ENCODE assay signal across 8 cellular contexts in the genomic region with DNA sequence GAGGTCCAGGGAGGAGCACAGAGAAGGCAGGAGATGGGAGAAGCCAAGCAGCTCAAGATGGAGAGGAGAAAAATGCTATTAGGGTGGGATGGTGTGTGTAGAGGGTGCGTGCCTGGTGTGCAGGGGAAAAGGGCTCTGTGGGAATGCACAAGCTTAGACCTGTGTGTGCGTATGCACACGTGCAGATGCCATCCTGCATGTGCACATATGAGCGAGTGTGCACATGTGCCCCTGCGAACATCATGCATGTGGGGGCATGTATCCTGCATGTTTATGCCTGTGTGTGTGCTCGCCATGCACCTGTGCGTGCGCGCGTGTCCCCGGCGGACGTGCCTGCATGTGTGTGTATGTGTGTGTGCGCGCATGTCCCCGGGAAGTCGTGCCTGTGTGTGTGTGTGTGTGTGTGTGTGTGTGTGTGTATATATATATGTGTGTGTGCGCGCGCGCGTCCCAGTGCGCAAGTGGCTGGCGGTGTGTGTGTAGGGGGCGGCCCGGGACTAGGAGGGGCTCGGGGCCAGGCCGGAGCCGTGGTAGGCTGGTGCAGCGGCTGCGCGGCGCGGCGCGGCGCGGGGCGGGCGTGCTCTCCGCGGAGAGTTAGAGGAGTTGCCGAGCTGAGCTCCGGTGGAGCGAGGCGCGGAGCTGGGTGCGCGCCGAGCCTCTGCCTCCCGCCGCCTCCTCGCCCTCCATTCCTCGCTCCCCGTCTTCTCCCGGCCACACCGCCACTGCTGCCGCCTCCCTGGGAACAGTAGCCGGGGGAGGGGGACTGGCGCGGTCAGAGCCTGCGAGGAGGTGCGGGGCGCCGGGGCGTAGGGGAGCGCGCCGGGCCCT. TPM values are rescaled to one million over a fixed set of nuclear protein-coding genes. Genes with fewer than 3 reads are reported as not detected.
DNase-seq lines count a peak whose midpoint lies in the region; ATAC-seq and TF ChIP-seq lines count a peak whose summit lies in the region.
"Had no signal": no experiment of that assay in that cellular context is flagged by ENCODE, and none has a peak within 500 bp of the region (broad histone marks: within the 10 kb centered on the region; RNA-seq: fewer than 3 reads in every experiment).

A gene (plus strand): TSS at position 601 of the 828 bp plus-strand sequence. CDS start 38,986 bp downstream, outside the sequence.

- no peak for TF ChIP-seq EP300 in sigmoid colon (IDR thresholded peaks at IDR 0.05)

- H3K4me1 Mint-ChIP-seq in activated naive CD8-positive, alpha-beta T cell treated with anti-CD3 and anti-CD28 coated beads, Interleukin-2, amount 50 U/mL, for 24 hours: peaks cover 6% of the 10 kb centered on the region

- no peak for TF ChIP-seq POLR2A in sigmoid colon (IDR thresholded peaks at IDR 0.05)

- peak; percentile 17 for ATAC-seq in activated naive CD8-positive, alpha-beta T cell treated with anti-CD3 and anti-CD28 coated beads, Interleukin-2, amount 50 U/mL, for 24 hours
- ATAC-seq in sciatic nerve (no peak), GM21786 (IDR thresholded peaks at IDR 0.05; ENCODE audit: unreplicated experiment) (no peak)

- peaks cover 0 to 32% (median 29%) of the 10 kb centered on the region in 4 donors for H3K4me1 ChIP-seq in sigmoid colon

- peaks cover 38% of the 10 kb centered on the region for H3K27me3 ChIP-seq in H7 (ENCODE audit: control insufficient read depth, insufficient read depth, low read length)
- H3K27me3 ChIP-seq in sigmoid colon: peaks cover 0 to 48% (median 34%) of the 10 kb centered on the region in 3 donors

- no peaks in the 10 kb centered on the region for H3K9me3 Mint-ChIP-seq in activated naive CD8-positive, alpha-beta T cell treated with anti-CD3 and anti-CD28 coated beads, Interleukin-2, amount 50 U/mL, for 24 hours

- no peak within 1 kb of the TSS for H3K4me3 Mint-ChIP-seq in activated naive CD8-positive, alpha-beta T cell treated with anti-CD3 and anti-CD28 coated beads, Interleukin-2, amount 50 U/mL, for 24 hours

- H3K36me3 ChIP-seq in H7 (replicated peaks; ENCODE audit: control insufficient read depth, insufficient read depth, low read length) (no peaks in the 10 kb centered on the region), sigmoid colon (no peaks in the 10 kb centered on the region)
- H3K36me3 ChIP-seq: neutrophil had no signal

- H3K4me3 ChIP-seq in H7 (ENCODE audit: insufficient read depth, low read depth, low read length): peak within 1 kb of the TSS; percentile 65
- H3K4me3 ChIP-seq in iPS-11a (ENCODE audit: low read depth, low read length): peak within 1 kb of the TSS; percentile 51
- peak within 1 kb of the TSS; percentile 31 to 63 (median 54) for H3K4me3 ChIP-seq in sigmoid colon

- WGBS in sigmoid colon, 2 donors: 4 to 11% methylated on average over 69 of the region's 69 CpGs

- DNase-seq in H7: peak; percentile 95
- no peak for DNase-seq in activated naive CD8-positive, alpha-beta T cell treated with anti-CD3 and anti-CD28 coated beads, Interleukin-2, amount 50 U/mL, for 24 hours
- no peak for DNase-seq in sigmoid colon
- DNase-seq in NCI-H774 (lab: John Stamatoyannopoulos, UW): no peak
- no peak for DNase-seq in sciatic nerve (ENCODE audit: low spot score)

- TF ChIP-seq CTCF in sigmoid colon (IDR thresholded peaks at IDR 0.05): no peak

- no peaks in the 10 kb centered on the region for H3K36me3 Mint-ChIP-seq in activated naive CD8-positive, alpha-beta T cell treated with anti-CD3 and anti-CD28 coated beads, Interleukin-2, amount 50 U/mL, for 24 hours (ENCODE audit: low read depth)

- H3K9me3 ChIP-seq in sigmoid colon: no peaks in the 10 kb centered on the region
- H3K9me3 ChIP-seq: neutrophil had no signal

- intact Hi-C loops in sigmoid colon (cut with DNase I) (no loop called here), sciatic nerve (cut with DNase I) (no loop called here)

- H3K27me3 Mint-ChIP-seq in activated naive CD8-positive, alpha-beta T cell treated with anti-CD3 and anti-CD28 coated beads, Interleukin-2, amount 50 U/mL, for 24 hours: peaks cover 24% of the 10 kb centered on the region

- no peak within 1 kb of the TSS for H3K27ac Mint-ChIP-seq in activated naive CD8-positive, alpha-beta T cell treated with anti-CD3 and anti-CD28 coated beads, Interleukin-2, amount 50 U/mL, for 24 hours

- H3K27ac ChIP-seq in sigmoid colon: peak within 1 kb of the TSS; percentile 14 to 58 (median 38)
- H3K27ac ChIP-seq: neutrophil had no signal

RNA-seq across cellular contexts. Expression of the gene that starts here (rescaled TPM):
- 5.1 and 7.6 TPM in 2 replicates for total RNA-seq in H7 (2014; rRNA removed; shearing (Covaris generic))
- 1 to 10 TPM in 3 of 4 donors, under 1 TPM in 1; 0.54 to 2.2 (median 1.4) TPM for total RNA-seq in sigmoid colon
- under 1 TPM; 0.23 to 0.60 (median 0.60) TPM for polyA plus RNA-seq in sigmoid colon
- 1.0 TPM for total RNA-seq in sciatic nerve
